ENCODE assay signal across 32 cellular contexts in genomic region chr11:133012803-133013202, GRCh38.
"Had no signal": no experiment of that assay in that cellular context is flagged by ENCODE, and none has a peak within 500 bp of the region (broad histone marks: within the 10 kb centered on the region; RNA-seq: fewer than 3 reads in every experiment).

No MANE protein-coding gene starts in this region.

- H3K9me3 ChIP-seq: ascending aorta had no signal

- H3K36me3 ChIP-seq: ascending aorta, cardiac muscle cell had no signal

- ATAC-seq: activated CD8-positive, alpha-beta T cell treated with anti-CD3 and anti-CD28 coated beads for 36 hours; activated naive CD4-positive, alpha-beta T cell treated with anti-CD3 and anti-CD28 coated beads, Interleukin-2, amount 50 U/mL, for 72 hours; activated T-cell treated with anti-CD3 and anti-CD28 coated beads, Interleukin-2, amount 50 U/mL, for 4 hours; activated T-cell treated with anti-CD3 and anti-CD28 coated beads, Interleukin-2, amount 50 U/mL, for 72 hours; activated T-helper 17 cell treated with anti-CD3 and anti-CD28 coated beads, Interleukin-2, amount 50 U/mL, for 72 hours had no signal

- H3K4me1 ChIP-seq: ascending aorta had no signal

- FAIRE-seq: bronchial epithelial cell, TTC549 had no signal

- DNase-seq: activated B cell treated with CpG ODN at 0.5 μM for 24 hours; activated CD4-positive, alpha-beta memory T cell treated with anti-CD3 and anti-CD28 coated beads for 36 hours; activated CD4-positive, alpha-beta T cell treated with anti-CD3 and anti-CD28 coated beads for 4 hours; activated CD4-positive, alpha-beta T cell treated with anti-CD3 and anti-CD28 coated beads, Interleukin-2, amount 10 ng/mL, durations not matched to agents 24 days and 14 days; activated CD4-positive, alpha-beta T cell treated with anti-CD3 and anti-CD28 coated beads, Interleukin-2, amount 50 U/mL, for 1 hour; activated CD4-positive, alpha-beta T cell treated with anti-CD3 and anti-CD28 coated beads, Interleukin-2, amount 50 U/mL, for 4 hours; activated CD4-positive, CD25-positive, alpha-beta regulatory T cell treated with anti-CD3 and anti-CD28 coated beads, Interleukin-2, amount 50 U/mL, for 72 hours; activated CD8-positive, alpha-beta memory T cell treated with anti-CD3 and anti-CD28 coated beads, Interleukin-2, amount 50 U/mL, for 4 hours; activated CD8-positive, alpha-beta T cell treated with anti-CD3 and anti-CD28 coated beads for 36 hours; activated effector memory CD4-positive, alpha-beta T cell treated with anti-CD3 and anti-CD28 coated beads, Interleukin-2, amount 50 U/mL, for 16 hours; activated gamma-delta T cell treated with Interleukin-2 at 50 U/mL for 16 hours; activated naive CD4-positive, alpha-beta T cell; activated naive CD4-positive, alpha-beta T cell treated with anti-CD3 and anti-CD28 coated beads for 36 hours; activated naive CD4-positive, alpha-beta T cell treated with anti-CD3 and anti-CD28 coated beads, Interleukin-2, amount 50 U/mL, for 16 hours; activated naive CD8-positive, alpha-beta T cell treated with anti-CD3 and anti-CD28 coated beads for 36 hours; activated T-cell treated with anti-CD3 and anti-CD28 coated beads for 4 hours; activated T-cell treated with anti-CD3 and anti-CD28 coated beads, Interleukin-2, amount 50 U/mL, for 1 hour; activated T-cell treated with anti-CD3 and anti-CD28 coated beads, Interleukin-2, amount 50 U/mL, for 4 hours; activated T-cell treated with anti-CD3 and anti-CD28 coated beads, Interleukin-2, amount 50 U/mL, for 72 hours; amygdala; caudate nucleus; cerebellar nuclear complex; T-helper 1 cell; T-helper 2 cell; T-helper 9 cell had no signal

- H3K27me3 ChIP-seq: ascending aorta, cardiac muscle cell had no signal

- H3K27ac ChIP-seq: ascending aorta, cardiac muscle cell, VCaP had no signal

- H3K4me3 ChIP-seq: ascending aorta, cardiac muscle cell had no signal
